27 cellular contexts compared by ENCODE assay signal in the genomic region with DNA sequence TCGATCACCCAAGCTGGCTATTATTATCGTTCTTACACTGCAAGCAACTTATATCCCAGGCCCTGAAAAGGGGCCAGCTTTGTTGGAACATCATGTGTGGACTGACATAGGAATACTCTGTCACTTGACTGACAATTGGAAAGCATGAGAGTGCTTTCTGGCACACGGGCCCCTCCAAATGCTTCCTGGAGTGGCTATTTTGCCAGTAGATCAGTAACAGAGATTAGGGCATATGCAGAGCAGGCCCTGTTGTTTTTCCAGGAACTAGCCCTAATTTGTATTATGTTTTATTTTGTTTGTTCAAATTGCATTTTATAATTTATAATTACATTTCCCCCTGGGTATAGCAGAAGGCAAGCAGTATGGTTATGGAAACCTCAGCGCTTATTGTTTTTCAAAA.
"Had no signal": no experiment of that assay in that cellular context is flagged by ENCODE, and none has a peak within 500 bp of the region (broad histone marks: within the 10 kb centered on the region; RNA-seq: fewer than 3 reads in every experiment).

No MANE protein-coding gene starts in this region.

- H3K27me3 ChIP-seq: esophagus squamous epithelium, neural progenitor cell, ovary, spleen, testis, tibial nerve, upper lobe of right lung, vagina had no signal

- H3K4me1 Mint-ChIP-seq: memory B cell; neural progenitor cell; stimulated activated naive B cell treated with anti-CD40 and anti-IgM and Interleukin-4, amounts not matched to agents 10 μg/mL and 1 μg/mL and 100 μg/mL, for 72 hours; stimulated activated naive CD8-positive, alpha-beta T cell treated with anti-CD3 and anti-CD28 coated beads, Interleukin-15, amount 100 ng/mL, for 72 hours had no signal

- H3K4me2 ChIP-seq: neural progenitor cell had no signal

- H3K4me3 ChIP-seq: coronary artery, esophagus squamous epithelium, left ventricle myocardium inferior, lower lobe of right lung, neural progenitor cell, ovary, spleen, testis, tibial nerve, upper lobe of right lung, vagina had no signal

- H3K4me1 ChIP-seq: neural progenitor cell, spleen, upper lobe of right lung had no signal

- H3K27ac Mint-ChIP-seq: memory B cell; natural killer cell treated with Interleukin-12 subunit alpha and Interleukin-12 subunit beta and Interleukin-15 and Interleukin-18, amount 100 ng/mL, for 72 hours; neural progenitor cell; stimulated activated naive B cell treated with anti-CD40 and anti-IgM and Interleukin-4, amounts not matched to agents 10 μg/mL and 1 μg/mL and 100 μg/mL, for 72 hours; stimulated activated naive CD8-positive, alpha-beta T cell treated with anti-CD3 and anti-CD28 coated beads, Interleukin-15, amount 100 ng/mL, for 72 hours had no signal

- H3K36me3 Mint-ChIP-seq: memory B cell; natural killer cell treated with Interleukin-12 subunit alpha and Interleukin-12 subunit beta and Interleukin-15 and Interleukin-18, amount 100 ng/mL, for 72 hours; neural progenitor cell; stimulated activated naive B cell treated with anti-CD40 and anti-IgM and Interleukin-4, amounts not matched to agents 10 μg/mL and 1 μg/mL and 100 μg/mL, for 72 hours had no signal

- FAIRE-seq: endometrium, kidney had no signal

- DNase-seq: effector memory CD4-positive, alpha-beta T cell; esophagus squamous epithelium; foreskin fibroblast; kidney; left cardiac atrium; left ventricle myocardium inferior; lower lobe of right lung; midbrain; nucleus accumbens; ovary; right cardiac atrium; spleen; stimulated activated CD4-positive, alpha-beta T cell treated with anti-CD3 and anti-CD28 coated beads, Interleukin-15, amount 100 ng/mL, for 24 hours; stimulated activated CD4-positive, alpha-beta T cell treated with anti-CD3 and anti-CD28 coated beads, Interleukin-1b, Interleukin-23, amount 100 ng/mL, for 48 hours; stimulated activated CD4-positive, alpha-beta T cell treated with anti-CD3 and anti-CD28 coated beads, Interleukin-4, amount 100 ng/mL, for 24 hours; stimulated activated naive B cell treated with anti-CD40 and anti-IgM and Interleukin-4, amounts not matched to agents 10 μg/mL and 1 μg/mL and 100 μg/mL, for 72 hours; stimulated activated naive CD8-positive, alpha-beta T cell treated with anti-CD3 and anti-CD28 coated beads, Interleukin-15, amount 100 ng/mL, for 72 hours; testis; upper lobe of right lung had no signal

- H3K27ac ChIP-seq: coronary artery, epithelial cell of prostate, left ventricle myocardium inferior, lower lobe of right lung, neural progenitor cell, ovary, spleen, testis, tibial nerve, upper lobe of right lung, vagina had no signal

- H3K9ac ChIP-seq: neural progenitor cell had no signal

- H3K9me3 ChIP-seq: esophagus squamous epithelium, left ventricle myocardium inferior, lower lobe of right lung, ovary, spleen, testis, tibial nerve, upper lobe of right lung, vagina had no signal

- H2AFZ ChIP-seq: neural progenitor cell had no signal

- H3K36me3 ChIP-seq: esophagus squamous epithelium, left ventricle myocardium inferior, lower lobe of right lung, neural progenitor cell, ovary, spleen, tibial nerve, upper lobe of right lung, vagina had no signal

- H3K9me3 Mint-ChIP-seq: natural killer cell treated with Interleukin-12 subunit alpha and Interleukin-12 subunit beta and Interleukin-15 and Interleukin-18, amount 100 ng/mL, for 72 hours; neural progenitor cell; stimulated activated naive B cell treated with anti-CD40 and anti-IgM and Interleukin-4, amounts not matched to agents 10 μg/mL and 1 μg/mL and 100 μg/mL, for 72 hours had no signal

- H3K4me3 Mint-ChIP-seq: memory B cell; natural killer cell treated with Interleukin-12 subunit alpha and Interleukin-12 subunit beta and Interleukin-15 and Interleukin-18, amount 100 ng/mL, for 72 hours; neural progenitor cell; stimulated activated naive B cell treated with anti-CD40 and anti-IgM and Interleukin-4, amounts not matched to agents 10 μg/mL and 1 μg/mL and 100 μg/mL, for 72 hours; stimulated activated naive CD8-positive, alpha-beta T cell treated with anti-CD3 and anti-CD28 coated beads, Interleukin-15, amount 100 ng/mL, for 72 hours had no signal

- ATAC-seq: left cardiac atrium; lower lobe of right lung; right cardiac atrium; stimulated activated naive B cell treated with anti-CD40 and anti-IgM and Interleukin-4, amounts not matched to agents 10 μg/mL and 1 μg/mL and 100 μg/mL, for 72 hours; stimulated activated naive CD8-positive, alpha-beta T cell treated with anti-CD3 and anti-CD28 coated beads, Interleukin-15, amount 100 ng/mL, for 72 hours; upper lobe of right lung had no signal
